13 cellular contexts compared by ENCODE assay signal in genomic region chr1:97489834-97490233, GRCh38.
DNase-seq lines count a peak whose midpoint lies in the region; ATAC-seq and TF ChIP-seq lines count a peak whose summit lies in the region.
"Had no signal": no experiment of that assay in that cellular context is flagged by ENCODE, and none has a peak within 500 bp of the region (broad histone marks: within the 10 kb centered on the region; RNA-seq: fewer than 3 reads in every experiment).

No MANE protein-coding gene starts in this region.

- H3K9me3 Mint-ChIP-seq in Calu3 (ENCODE audit: low read depth, unreplicated experiment): no peaks in the 10 kb centered on the region
- H3K9me3 Mint-ChIP-seq: activated T-cell treated with anti-CD3 and anti-CD28 coated beads, Interleukin-2, amount 50 U/mL, for 4 hours; CD4-positive, CD25-positive, alpha-beta regulatory T cell had no signal

- H3K27me3 ChIP-seq in HCT116 (ENCODE audit: insufficient read depth, low read length): no peaks in the 10 kb centered on the region
- H3K27me3 ChIP-seq: uterus had no signal

- no peaks in the 10 kb centered on the region for H4K20me1 ChIP-seq in HCT116 (ENCODE audit: insufficient read depth)

- no peak overlapping the region for H3K9ac ChIP-seq in HCT116 (ENCODE audit: low read length)

- H3K79me2 ChIP-seq in HCT116 (ENCODE audit: insufficient read depth, low read length): no peaks in the 10 kb centered on the region

- ATAC-seq in HCT116: no peak
- no peak for ATAC-seq in GM21529 (IDR thresholded peaks at IDR 0.05; ENCODE audit: unreplicated experiment)
- ATAC-seq in HG02973 (IDR thresholded peaks at IDR 0.05; ENCODE audit: unreplicated experiment): no peak
- ATAC-seq: activated T-cell treated with anti-CD3 and anti-CD28 coated beads, Interleukin-2, amount 50 U/mL, for 4 hours; sciatic nerve had no signal

- BruUV-seq in Calu3 (replicated peaks; lab: Mats Ljungman, UMichigan) (no TSS peak), HCT116 (replicated peaks; lab: Mats Ljungman, UMichigan) (no TSS peak)

- no peak overlapping the region for H3K27ac ChIP-seq in HCT116 (ENCODE audit: low read depth, low read length)
- H3K27ac ChIP-seq: uterus had no signal

- TF ChIP-seq RAD21 in HCT116 (IDR thresholded peaks at IDR 0.05; ENCODE audit: low read depth): no peak

- peak overlapping the region; percentile 37; the same call in 1 of the 2 replicates for H3K4me2 ChIP-seq in HCT116 (ENCODE audit: low read length)

- no peak overlapping the region for H3K4me3 Mint-ChIP-seq in Calu3 (ENCODE audit: low read depth, unreplicated experiment)
- H3K4me3 Mint-ChIP-seq: activated T-cell treated with anti-CD3 and anti-CD28 coated beads, Interleukin-2, amount 50 U/mL, for 4 hours; CD4-positive, CD25-positive, alpha-beta regulatory T cell had no signal

- H3K27me3 Mint-ChIP-seq in Calu3 (ENCODE audit: unreplicated experiment): no peaks in the 10 kb centered on the region
- H3K27me3 Mint-ChIP-seq: CD4-positive, CD25-positive, alpha-beta regulatory T cell had no signal

- no peaks in the 10 kb centered on the region for H3K36me3 ChIP-seq in HCT116 (ENCODE audit: control insufficient read depth in 1 of 2, insufficient read depth in 2 of 2, low read length in 2 of 2)
- H3K36me3 ChIP-seq: uterus had no signal

- no peak for TF ChIP-seq CTCF in Calu3 (IDR thresholded peaks at IDR 0.05; ENCODE audit: unreplicated experiment)
- no peak for TF ChIP-seq CTCF in HCT116 (IDR thresholded peaks at IDR 0.05 in 2 of 3, conservative IDR thresholded peaks at IDR 0.05 in 1 of 3; ENCODE audit: borderline replicate concordance in 1 of 3, insufficient read depth in 1 of 3, low read depth in 2 of 3, low read length in 2 of 3)

- H3K9me2 ChIP-seq in HCT116 (ENCODE audit: insufficient read depth): no peaks in the 10 kb centered on the region; the same call in 1 of the 2 replicates

- DNase-seq in Calu3 (peak; percentile 11), HCT116 (ENCODE audit: low read depth, low spot score) (no peak), NOMO-1 treated with DMSO at 0.1 percent for 48 hours (lab: John Stamatoyannopoulos, UW; ENCODE audit: unreplicated experiment) (peak; percentile 75), fibroblast of peridontal ligament (ENCODE audit: extremely low read depth) (peak; percentile 3), NCI-H1694 treated with DMSO at 0.1 percent for 48 hours (lab: John Stamatoyannopoulos, UW) (no peak)
- no peak for DNase-seq in effector CD4-positive, alpha-beta T cell
- DNase-seq: activated T-cell treated with anti-CD3 and anti-CD28 coated beads, Interleukin-2, amount 50 U/mL, for 4 hours; NCI-H1436 treated with DMSO at 0.1 percent for 48 hours; uterus had no signal

- H3K27ac Mint-ChIP-seq in Calu3 (ENCODE audit: unreplicated experiment): no peak overlapping the region
- H3K27ac Mint-ChIP-seq: CD4-positive, CD25-positive, alpha-beta regulatory T cell had no signal

- no peaks in the 10 kb centered on the region for H3K36me3 Mint-ChIP-seq in Calu3 (ENCODE audit: insufficient read depth, unreplicated experiment)

- no peaks in the 10 kb centered on the region for H3K9me3 ChIP-seq in HCT116 (ENCODE audit: control insufficient read depth in 1 of 2, insufficient read depth in 1 of 2, low read depth in 1 of 2, low read length in 2 of 2)
- H3K9me3 ChIP-seq: uterus had no signal

- CTCF ChIA-PET in Calu3 (lab: Charles Lee): no interaction called here
- CTCF ChIA-PET in HCT116 (lab: Charles Lee): no interaction called here

- no peaks in the 10 kb centered on the region for H3K4me1 Mint-ChIP-seq in Calu3 (ENCODE audit: low read depth, unreplicated experiment)

- POLR2A ChIA-PET in HCT116 (lab: Charles Lee): no interaction called here

- H2AFZ ChIP-seq in HCT116 (ENCODE audit: low read depth, low read length, poor library complexity, severe bottlenecking): peak overlapping the region; percentile 38

- RAD21 ChIA-PET in HCT116 (lab: Charles Lee; ENCODE audit: low non-redundant PET in 1 of 2, low total read pairs in 2 of 2, uncharacterized antibody in 2 of 2, unreplicated experiment in 2 of 2): no interaction called here

- TF ChIP-seq POLR2A in HCT116 (IDR thresholded peaks at IDR 0.05; ENCODE audit: borderline replicate concordance, extremely low read depth, insufficient read depth, insufficient read length): no peak

- no peak overlapping the region for H3K4me3 ChIP-seq in HCT116 (replicated peaks in 1 of 2; ENCODE audit: low read depth in 1 of 2, low read length in 2 of 2)
- H3K4me3 ChIP-seq: uterus had no signal

- intact Hi-C loops in Calu3 (cut with micrococcal nuclease; ENCODE audit: unreplicated experiment): no loop called here
- intact Hi-C loops in HCT116 (cut with micrococcal nuclease): no loop called here

- peaks cover 0 to 4% of the 10 kb centered on the region in 2 experiments; a peak in 3 of 4 replicates for H3K4me1 ChIP-seq in HCT116 (ENCODE audit: control insufficient read depth in 1 of 2, insufficient read depth in 2 of 2, low read length in 2 of 2)
- H3K4me1 ChIP-seq: uterus had no signal

TF ChIP-seq in HCT116, 20 proteins besides CTCF, POLR2A, EP300 and RAD21:
- TF ChIP-seq FOSL1 (IDR thresholded peaks at IDR 0.05; ENCODE audit: low read depth) (peak; percentile 32; the same call in 1 of the 2 replicates), JUND (IDR thresholded peaks at IDR 0.05) (peak; percentile 38; the same call in 1 of the 2 replicates), EZH2 (IDR thresholded peaks at IDR 0.05) (no peak), SP1 (IDR thresholded peaks at IDR 0.05; ENCODE audit: low read depth) (0 out of 2 replicates have a peak, but pooled peaks have one; percentile 24), CEBPB (IDR thresholded peaks at IDR 0.05; ENCODE audit: low read depth) (peak; percentile 95), ELF1 (IDR thresholded peaks at IDR 0.05; ENCODE audit: borderline replicate concordance, low read depth) (no peak; the same call in 1 of the 2 replicates)

Comparison
In these comparisons a context has a peak if more than half of its experiments do, and no peak if none do; other contexts are left out.
1. DNase-seq: peak in Calu3 (single experiment), NOMO-1 treated with DMSO at 0.1 percent for 48 hours (single experiment) and fibroblast of peridontal ligament (single experiment); none in HCT116 (single experiment), NCI-H1694 treated with DMSO at 0.1 percent for 48 hours (single experiment) and effector CD4-positive, alpha-beta T cell (single experiment).